In the genomic region with DNA sequence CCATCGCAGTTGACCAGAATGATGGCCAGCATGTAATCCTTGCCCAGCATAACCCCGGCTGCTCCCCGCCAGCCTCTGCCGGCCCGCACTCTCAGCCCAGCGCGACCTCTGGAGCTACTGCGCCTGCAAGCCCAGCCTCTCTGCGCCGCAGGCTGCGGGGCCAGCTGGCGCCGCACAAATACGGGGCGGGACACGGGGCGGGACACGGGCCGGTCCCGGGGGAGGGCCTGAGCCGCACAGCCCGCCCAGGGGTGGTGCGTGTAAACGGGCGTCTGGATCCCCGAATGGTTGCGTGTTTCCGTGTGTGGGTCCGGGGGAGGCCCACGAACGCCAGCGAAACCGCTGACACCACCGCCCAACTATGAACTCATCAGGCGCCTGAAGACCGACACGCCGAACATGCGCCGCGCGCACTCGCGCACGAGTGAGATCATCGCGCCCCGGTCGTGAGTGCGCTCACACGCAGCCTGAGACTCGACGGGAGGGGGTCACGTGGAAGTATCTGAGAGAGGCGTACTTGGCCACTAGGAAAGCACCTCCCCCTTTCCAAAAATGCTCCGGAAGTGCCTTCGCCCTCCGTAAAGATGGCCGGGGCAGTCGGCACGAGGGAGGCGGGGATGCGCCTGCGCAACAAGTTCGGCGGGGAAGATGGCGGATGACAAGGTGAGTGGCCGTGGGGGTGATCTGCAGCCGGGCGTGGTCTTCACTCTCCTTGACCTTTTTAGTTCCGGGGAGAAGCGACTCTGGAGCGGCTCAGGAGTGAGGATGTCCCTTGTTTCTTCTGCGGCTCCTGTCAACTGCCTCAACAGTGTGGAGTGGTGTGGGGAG, we compare ENCODE assay signal across 1 cellular context.
TF ChIP-seq lines count a peak whose summit lies in the region.

A gene with protein sequence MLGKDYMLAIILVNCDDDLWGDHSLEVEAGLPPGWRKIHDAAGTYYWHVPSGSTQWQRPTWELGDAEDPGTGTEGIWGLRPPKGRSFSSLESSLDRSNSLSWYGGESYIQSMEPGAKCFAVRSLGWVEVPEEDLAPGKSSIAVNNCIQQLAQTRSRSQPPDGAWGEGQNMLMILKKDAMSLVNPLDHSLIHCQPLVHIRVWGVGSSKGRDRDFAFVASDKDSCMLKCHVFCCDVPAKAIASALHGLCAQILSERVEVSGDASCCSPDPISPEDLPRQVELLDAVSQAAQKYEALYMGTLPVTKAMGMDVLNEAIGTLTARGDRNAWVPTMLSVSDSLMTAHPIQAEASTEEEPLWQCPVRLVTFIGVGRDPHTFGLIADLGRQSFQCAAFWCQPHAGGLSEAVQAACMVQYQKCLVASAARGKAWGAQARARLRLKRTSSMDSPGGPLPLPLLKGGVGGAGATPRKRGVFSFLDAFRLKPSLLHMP (minus strand): TSS at position 403 of the 828 bp plus-strand sequence. CDS start 353 bp downstream, at position 50.
A gene with protein sequence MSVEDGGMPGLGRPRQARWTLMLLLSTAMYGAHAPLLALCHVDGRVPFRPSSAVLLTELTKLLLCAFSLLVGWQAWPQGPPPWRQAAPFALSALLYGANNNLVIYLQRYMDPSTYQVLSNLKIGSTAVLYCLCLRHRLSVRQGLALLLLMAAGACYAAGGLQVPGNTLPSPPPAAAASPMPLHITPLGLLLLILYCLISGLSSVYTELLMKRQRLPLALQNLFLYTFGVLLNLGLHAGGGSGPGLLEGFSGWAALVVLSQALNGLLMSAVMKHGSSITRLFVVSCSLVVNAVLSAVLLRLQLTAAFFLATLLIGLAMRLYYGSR (plus strand): TSS at position 633 of the 828 bp plus-strand sequence. CDS start 2,342 bp downstream, outside the sequence.

TF ChIP-seq in GM23338, 12 proteins besides CTCF, POLR2A, EP300 and RAD21:
- TF ChIP-seq, protein P1, sequence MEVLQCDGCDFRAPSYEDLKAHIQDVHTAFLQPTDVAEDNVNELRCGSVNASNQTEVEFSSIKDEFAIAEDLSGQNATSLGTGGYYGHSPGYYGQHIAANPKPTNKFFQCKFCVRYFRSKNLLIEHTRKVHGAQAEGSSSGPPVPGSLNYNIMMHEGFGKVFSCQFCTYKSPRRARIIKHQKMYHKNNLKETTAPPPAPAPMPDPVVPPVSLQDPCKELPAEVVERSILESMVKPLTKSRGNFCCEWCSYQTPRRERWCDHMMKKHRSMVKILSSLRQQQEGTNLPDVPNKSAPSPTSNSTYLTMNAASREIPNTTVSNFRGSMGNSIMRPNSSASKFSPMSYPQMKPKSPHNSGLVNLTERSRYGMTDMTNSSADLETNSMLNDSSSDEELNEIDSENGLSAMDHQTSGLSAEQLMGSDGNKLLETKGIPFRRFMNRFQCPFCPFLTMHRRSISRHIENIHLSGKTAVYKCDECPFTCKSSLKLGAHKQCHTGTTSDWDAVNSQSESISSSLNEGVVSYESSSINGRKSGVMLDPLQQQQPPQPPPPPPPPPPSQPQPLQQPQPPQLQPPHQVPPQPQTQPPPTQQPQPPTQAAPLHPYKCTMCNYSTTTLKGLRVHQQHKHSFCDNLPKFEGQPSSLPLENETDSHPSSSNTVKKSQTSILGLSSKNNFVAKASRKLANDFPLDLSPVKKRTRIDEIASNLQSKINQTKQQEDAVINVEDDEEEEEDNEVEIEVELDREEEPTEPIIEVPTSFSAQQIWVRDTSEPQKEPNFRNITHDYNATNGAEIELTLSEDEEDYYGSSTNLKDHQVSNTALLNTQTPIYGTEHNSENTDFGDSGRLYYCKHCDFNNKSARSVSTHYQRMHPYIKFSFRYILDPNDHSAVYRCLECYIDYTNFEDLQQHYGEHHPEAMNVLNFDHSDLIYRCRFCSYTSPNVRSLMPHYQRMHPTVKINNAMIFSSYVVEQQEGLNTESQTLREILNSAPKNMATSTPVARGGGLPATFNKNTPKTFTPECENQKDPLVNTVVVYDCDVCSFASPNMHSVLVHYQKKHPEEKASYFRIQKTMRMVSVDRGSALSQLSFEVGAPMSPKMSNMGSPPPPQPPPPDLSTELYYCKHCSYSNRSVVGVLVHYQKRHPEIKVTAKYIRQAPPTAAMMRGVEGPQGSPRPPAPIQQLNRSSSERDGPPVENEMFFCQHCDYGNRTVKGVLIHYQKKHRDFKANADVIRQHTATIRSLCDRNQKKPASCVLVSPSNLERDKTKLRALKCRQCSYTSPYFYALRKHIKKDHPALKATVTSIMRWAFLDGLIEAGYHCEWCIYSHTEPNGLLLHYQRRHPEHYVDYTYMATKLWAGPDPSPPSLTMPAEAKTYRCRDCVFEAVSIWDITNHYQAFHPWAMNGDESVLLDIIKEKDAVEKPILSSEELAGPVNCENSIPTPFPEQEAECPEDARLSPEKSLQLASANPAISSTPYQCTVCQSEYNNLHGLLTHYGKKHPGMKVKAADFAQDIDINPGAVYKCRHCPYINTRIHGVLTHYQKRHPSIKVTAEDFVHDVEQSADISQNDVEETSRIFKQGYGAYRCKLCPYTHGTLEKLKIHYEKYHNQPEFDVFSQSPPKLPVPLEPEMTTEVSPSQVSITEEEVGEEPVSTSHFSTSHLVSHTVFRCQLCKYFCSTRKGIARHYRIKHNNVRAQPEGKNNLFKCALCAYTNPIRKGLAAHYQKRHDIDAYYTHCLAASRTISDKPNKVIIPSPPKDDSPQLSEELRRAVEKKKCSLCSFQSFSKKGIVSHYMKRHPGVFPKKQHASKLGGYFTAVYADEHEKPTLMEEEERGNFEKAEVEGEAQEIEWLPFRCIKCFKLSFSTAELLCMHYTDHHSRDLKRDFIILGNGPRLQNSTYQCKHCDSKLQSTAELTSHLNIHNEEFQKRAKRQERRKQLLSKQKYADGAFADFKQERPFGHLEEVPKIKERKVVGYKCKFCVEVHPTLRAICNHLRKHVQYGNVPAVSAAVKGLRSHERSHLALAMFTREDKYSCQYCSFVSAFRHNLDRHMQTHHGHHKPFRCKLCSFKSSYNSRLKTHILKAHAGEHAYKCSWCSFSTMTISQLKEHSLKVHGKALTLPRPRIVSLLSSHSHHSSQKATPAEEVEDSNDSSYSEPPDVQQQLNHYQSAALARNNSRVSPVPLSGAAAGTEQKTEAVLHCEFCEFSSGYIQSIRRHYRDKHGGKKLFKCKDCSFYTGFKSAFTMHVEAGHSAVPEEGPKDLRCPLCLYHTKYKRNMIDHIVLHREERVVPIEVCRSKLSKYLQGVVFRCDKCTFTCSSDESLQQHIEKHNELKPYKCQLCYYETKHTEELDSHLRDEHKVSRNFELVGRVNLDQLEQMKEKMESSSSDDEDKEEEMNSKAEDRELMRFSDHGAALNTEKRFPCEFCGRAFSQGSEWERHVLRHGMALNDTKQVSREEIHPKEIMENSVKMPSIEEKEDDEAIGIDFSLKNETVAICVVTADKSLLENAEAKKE (CRISPR knock-in tag; IDR thresholded peaks at IDR 0.05), result no peak
- TF ChIP-seq, protein P2, sequence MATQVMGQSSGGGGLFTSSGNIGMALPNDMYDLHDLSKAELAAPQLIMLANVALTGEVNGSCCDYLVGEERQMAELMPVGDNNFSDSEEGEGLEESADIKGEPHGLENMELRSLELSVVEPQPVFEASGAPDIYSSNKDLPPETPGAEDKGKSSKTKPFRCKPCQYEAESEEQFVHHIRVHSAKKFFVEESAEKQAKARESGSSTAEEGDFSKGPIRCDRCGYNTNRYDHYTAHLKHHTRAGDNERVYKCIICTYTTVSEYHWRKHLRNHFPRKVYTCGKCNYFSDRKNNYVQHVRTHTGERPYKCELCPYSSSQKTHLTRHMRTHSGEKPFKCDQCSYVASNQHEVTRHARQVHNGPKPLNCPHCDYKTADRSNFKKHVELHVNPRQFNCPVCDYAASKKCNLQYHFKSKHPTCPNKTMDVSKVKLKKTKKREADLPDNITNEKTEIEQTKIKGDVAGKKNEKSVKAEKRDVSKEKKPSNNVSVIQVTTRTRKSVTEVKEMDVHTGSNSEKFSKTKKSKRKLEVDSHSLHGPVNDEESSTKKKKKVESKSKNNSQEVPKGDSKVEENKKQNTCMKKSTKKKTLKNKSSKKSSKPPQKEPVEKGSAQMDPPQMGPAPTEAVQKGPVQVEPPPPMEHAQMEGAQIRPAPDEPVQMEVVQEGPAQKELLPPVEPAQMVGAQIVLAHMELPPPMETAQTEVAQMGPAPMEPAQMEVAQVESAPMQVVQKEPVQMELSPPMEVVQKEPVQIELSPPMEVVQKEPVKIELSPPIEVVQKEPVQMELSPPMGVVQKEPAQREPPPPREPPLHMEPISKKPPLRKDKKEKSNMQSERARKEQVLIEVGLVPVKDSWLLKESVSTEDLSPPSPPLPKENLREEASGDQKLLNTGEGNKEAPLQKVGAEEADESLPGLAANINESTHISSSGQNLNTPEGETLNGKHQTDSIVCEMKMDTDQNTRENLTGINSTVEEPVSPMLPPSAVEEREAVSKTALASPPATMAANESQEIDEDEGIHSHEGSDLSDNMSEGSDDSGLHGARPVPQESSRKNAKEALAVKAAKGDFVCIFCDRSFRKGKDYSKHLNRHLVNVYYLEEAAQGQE (IDR thresholded peaks at IDR 0.05; ENCODE audit: unreplicated experiment), result no peak
- TF ChIP-seq ZNF331 (CRISPR knock-in tag; IDR thresholded peaks at IDR 0.05; ENCODE audit: low read depth), result no peak
- TF ChIP-seq NANOG (IDR thresholded peaks at IDR 0.05; ENCODE audit: borderline replicate concordance), result no peak
- TF ChIP-seq STAT1 (IDR thresholded peaks at IDR 0.05; ENCODE audit: unreplicated experiment), result no peak
- TF ChIP-seq CREB1 (CRISPR knock-in tag; IDR thresholded peaks at IDR 0.05; ENCODE audit: low read depth), result peak; percentile 88
- TF ChIP-seq EZH2 (IDR thresholded peaks at IDR 0.05; ENCODE audit: low read depth, unreplicated experiment), result no peak
- TF ChIP-seq POLR2AphosphoS5 (IDR thresholded peaks at IDR 0.05; ENCODE audit: low read depth), result peak; percentile 77
- TF ChIP-seq JUNB (IDR thresholded peaks at IDR 0.05; ENCODE audit: unreplicated experiment), result no peak
- no peak for TF ChIP-seq EZH2phosphoT487 (IDR thresholded peaks at IDR 0.05; ENCODE audit: unreplicated experiment)
- TF ChIP-seq, protein P3, sequence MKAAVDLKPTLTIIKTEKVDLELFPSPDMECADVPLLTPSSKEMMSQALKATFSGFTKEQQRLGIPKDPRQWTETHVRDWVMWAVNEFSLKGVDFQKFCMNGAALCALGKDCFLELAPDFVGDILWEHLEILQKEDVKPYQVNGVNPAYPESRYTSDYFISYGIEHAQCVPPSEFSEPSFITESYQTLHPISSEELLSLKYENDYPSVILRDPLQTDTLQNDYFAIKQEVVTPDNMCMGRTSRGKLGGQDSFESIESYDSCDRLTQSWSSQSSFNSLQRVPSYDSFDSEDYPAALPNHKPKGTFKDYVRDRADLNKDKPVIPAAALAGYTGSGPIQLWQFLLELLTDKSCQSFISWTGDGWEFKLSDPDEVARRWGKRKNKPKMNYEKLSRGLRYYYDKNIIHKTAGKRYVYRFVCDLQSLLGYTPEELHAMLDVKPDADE (IDR thresholded peaks at IDR 0.05), result peak; percentile 74
- TF ChIP-seq ZNF114 (CRISPR knock-in tag; IDR thresholded peaks at IDR 0.05), result peak; percentile 79; the same call in 1 of the 2 replicates
TF ChIP-seq in GM23338: peak in this region for 4.
